In the genomic region with DNA sequence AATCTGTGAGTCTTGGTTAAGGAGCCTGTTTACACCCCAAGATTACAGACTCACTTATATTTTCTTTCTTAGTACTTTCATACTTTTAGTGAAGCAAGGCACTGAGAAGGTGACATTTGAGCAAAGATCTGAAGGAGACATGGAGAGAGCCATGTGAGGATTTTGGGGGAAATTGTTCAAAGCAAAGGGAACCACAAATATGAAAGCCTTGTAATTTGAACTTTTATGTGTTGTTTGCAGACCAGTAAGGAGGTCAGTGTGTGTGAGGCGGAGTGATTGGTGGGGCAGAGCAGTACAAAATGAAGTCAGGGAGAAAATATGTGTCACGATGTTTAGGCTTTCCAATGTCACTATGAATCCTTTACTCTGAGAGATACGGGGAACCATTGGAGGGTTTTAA, we compare ENCODE assay signal across 18 cellular contexts.
"Had no signal": no experiment of that assay in that cellular context is flagged by ENCODE, and none has a peak within 500 bp of the region (broad histone marks: within the 10 kb centered on the region; RNA-seq: fewer than 3 reads in every experiment).

No MANE protein-coding gene starts in this region.

- DNase-seq: activated CD4-positive, alpha-beta memory T cell treated with anti-CD3 and anti-CD28 coated beads for 36 hours; activated CD4-positive, alpha-beta T cell treated with anti-CD3 and anti-CD28 coated beads for 36 hours; activated T-cell treated with anti-CD3 and anti-CD28 coated beads for 4 hours; aorta; cortex of kidney; effector CD8-positive, alpha-beta T cell; immature natural killer cell; nucleus accumbens; posterior cingulate gyrus; stimulated activated CD4-positive, alpha-beta T cell treated with anti-CD3 and anti-CD28 coated beads, Interleukin-12 subunit alpha, Interleukin-12 subunit beta, amount 100 ng/mL, for 4 hours; stimulated activated CD4-positive, alpha-beta T cell treated with anti-CD3 and anti-CD28 coated beads, Interleukin-1b, Interleukin-23, amount 100 ng/mL, for 48 hours; stimulated activated naive CD4-positive, alpha-beta T cell treated with Interleukin-2 at 50 U/mL for 16 hours; SW 1271; thyroid gland had no signal

- H3K27ac Mint-ChIP-seq: activated CD4-positive, alpha-beta memory T cell treated with anti-CD3 and anti-CD28 coated beads for 36 hours; activated CD4-positive, alpha-beta T cell treated with anti-CD3 and anti-CD28 coated beads for 36 hours; activated T-helper 1 cell treated with anti-CD3 and anti-CD28 coated beads, Interleukin-12 subunit alpha, Interleukin-12 subunit beta, Interleukin-2, Interleukin-4 antibody, amounts not matched to agents 30 ng/mL and 10 ng/mL and 1 ng/mL, durations not matched to agents 14 hours and 24 hours and 36 hours; immature natural killer cell; memory B cell; natural killer cell treated with Interleukin-12 subunit alpha and Interleukin-12 subunit beta and Interleukin-15 and Interleukin-18, amount 100 ng/mL, for 72 hours had no signal

- H3K9me3 ChIP-seq: thyroid gland had no signal

- H3K36me3 Mint-ChIP-seq: natural killer cell treated with Interleukin-12 subunit alpha and Interleukin-12 subunit beta and Interleukin-15 and Interleukin-18, amount 100 ng/mL, for 72 hours had no signal

- H3K9me3 Mint-ChIP-seq: memory B cell had no signal

- H3K27me3 Mint-ChIP-seq: activated CD4-positive, alpha-beta memory T cell treated with anti-CD3 and anti-CD28 coated beads for 36 hours; activated CD4-positive, alpha-beta T cell treated with anti-CD3 and anti-CD28 coated beads for 36 hours; natural killer cell treated with Interleukin-12 subunit alpha and Interleukin-12 subunit beta and Interleukin-15 and Interleukin-18, amount 100 ng/mL, for 72 hours had no signal

- H3K4me3 ChIP-seq: thyroid gland had no signal

- ATAC-seq: activated CD4-positive, alpha-beta T cell treated with anti-CD3 and anti-CD28 coated beads for 36 hours; esophagus mucosa; natural killer cell treated with Interleukin-12 subunit alpha and Interleukin-12 subunit beta and Interleukin-15 and Interleukin-18, amount 100 ng/mL, for 72 hours had no signal

- H3K27ac ChIP-seq: thyroid gland had no signal

- H3K27me3 ChIP-seq: thyroid gland had no signal

- H3K4me3 Mint-ChIP-seq: activated CD4-positive, alpha-beta memory T cell treated with anti-CD3 and anti-CD28 coated beads for 36 hours; activated CD4-positive, alpha-beta T cell treated with anti-CD3 and anti-CD28 coated beads for 36 hours; activated T-helper 1 cell treated with anti-CD3 and anti-CD28 coated beads, Interleukin-12 subunit alpha, Interleukin-12 subunit beta, Interleukin-2, Interleukin-4 antibody, amounts not matched to agents 30 ng/mL and 10 ng/mL and 1 ng/mL, durations not matched to agents 14 hours and 24 hours and 36 hours; immature natural killer cell; memory B cell; natural killer cell treated with Interleukin-12 subunit alpha and Interleukin-12 subunit beta and Interleukin-15 and Interleukin-18, amount 100 ng/mL, for 72 hours had no signal

- H3K36me3 ChIP-seq: thyroid gland had no signal

- H3K4me1 Mint-ChIP-seq: memory B cell had no signal

- H3K4me1 ChIP-seq: thyroid gland had no signal
